1 cellular context compared by ENCODE assay signal in the genomic region with DNA sequence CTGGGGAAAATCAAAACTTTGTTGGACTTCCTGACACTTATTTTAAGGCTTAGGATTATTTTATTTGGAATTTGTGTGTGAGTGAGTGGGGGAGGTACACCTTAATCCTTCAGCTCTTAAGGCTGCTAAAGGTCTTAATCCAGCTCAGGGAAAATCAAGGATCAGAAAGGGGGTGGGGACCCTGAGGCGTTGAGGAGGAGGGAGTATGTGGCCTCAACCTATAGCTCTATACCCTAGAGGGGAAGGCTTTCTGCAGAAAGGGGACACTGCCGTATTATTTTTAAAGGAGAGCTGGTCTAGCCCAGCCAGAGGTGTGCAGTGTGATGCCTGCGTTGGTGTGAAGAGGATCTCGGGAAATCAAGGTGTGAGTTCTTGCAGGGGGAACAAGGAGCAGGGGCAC.
TF ChIP-seq lines count a peak whose summit lies in the region.

No MANE protein-coding gene starts in this region.

TF ChIP-seq in H1, 55 proteins besides CTCF, POLR2A, EP300 and RAD21:
- no peak for TF ChIP-seq TAF1 (IDR thresholded peaks at IDR 0.05; ENCODE audit: low read depth, low read length)
- TF ChIP-seq CREB1 (IDR thresholded peaks at IDR 0.05) = no peak
- TF ChIP-seq, protein P1, sequence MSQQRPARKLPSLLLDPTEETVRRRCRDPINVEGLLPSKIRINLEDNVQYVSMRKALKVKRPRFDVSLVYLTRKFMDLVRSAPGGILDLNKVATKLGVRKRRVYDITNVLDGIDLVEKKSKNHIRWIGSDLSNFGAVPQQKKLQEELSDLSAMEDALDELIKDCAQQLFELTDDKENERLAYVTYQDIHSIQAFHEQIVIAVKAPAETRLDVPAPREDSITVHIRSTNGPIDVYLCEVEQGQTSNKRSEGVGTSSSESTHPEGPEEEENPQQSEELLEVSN (IDR thresholded peaks at IDR 0.05) = 0 out of 2 replicates have a peak, but pooled peaks have one; percentile 4
